In genomic region chr18:79950440-79951341, GRCh38 we compare ENCODE assay signal across 9 cellular contexts. TPM values are rescaled to one million over a fixed set of nuclear protein-coding genes. Genes with fewer than 3 reads are reported as not detected.
DNase-seq lines count a peak whose midpoint lies in the region; ATAC-seq and TF ChIP-seq lines count a peak whose summit lies in the region.
"Had no signal": no experiment of that assay in that cellular context is flagged by ENCODE, and none has a peak within 500 bp of the region (broad histone marks: within the 10 kb centered on the region; RNA-seq: fewer than 3 reads in every experiment).

No MANE protein-coding gene starts in this region.

- WGBS in psoas muscle, 3 donors, result 2 to 6% (median 3%) methylated on average over 45 to 82 of the region's 82 CpGs

- intact Hi-C loops in left ventricle myocardium inferior (cut with micrococcal nuclease), result no loop called here
- intact Hi-C loops in psoas muscle (cut with DNase I), result loop anchor here (5.0 kb wide), 1 partner anchor 37 kb away; the partner anchor contains the start of gene TXNL4A (in 2 of the 2)

- in situ Hi-C loops in KBM-7 (cut with MboI; ENCODE audit: low pct_unique_long_range_greater_than_20kb, low sequenced_read_pairs), result no loop called here

- TF ChIP-seq CTCF in left ventricle myocardium inferior (IDR thresholded peaks at IDR 0.05; ENCODE audit: borderline replicate concordance) (no peak), psoas muscle (IDR thresholded peaks at IDR 0.05) (no peak)

- DNase-seq in AML-193 (lab: John Stamatoyannopoulos, UW) (peak; percentile 13 to 16), KBM-7 (peak; percentile 37), left ventricle myocardium inferior (no peak), psoas muscle (peak; percentile 47 to 78), hypothalamus (lab: John Stamatoyannopoulos, UW) (no peak)
- DNase-seq in activated naive CD8-positive, alpha-beta T cell treated with anti-CD3 and anti-CD28 coated beads for 36 hours, result peak; percentile 46

- H3K36me3 Mint-ChIP-seq in activated naive CD8-positive, alpha-beta T cell treated with anti-CD3 and anti-CD28 coated beads for 36 hours, result peaks cover 11% of the 10 kb centered on the region

- H3K36me3 ChIP-seq in left ventricle myocardium inferior (peaks cover 8% of the 10 kb centered on the region), psoas muscle (ENCODE audit: insufficient read depth in 1 of 2, low read depth in 1 of 2) (peaks cover 0 to 11% of the 10 kb centered on the region in 2 donors)

- H3K9me3 ChIP-seq in left ventricle myocardium inferior (replicated peaks), result no peaks in the 10 kb centered on the region
- no peaks in the 10 kb centered on the region for H3K9me3 ChIP-seq in psoas muscle

- H3K27me3 ChIP-seq in left ventricle myocardium inferior (ENCODE audit: low read depth) (no peaks in the 10 kb centered on the region), psoas muscle (ENCODE audit: insufficient read depth in 3 of 3, low read length in 2 of 3) (no peaks in the 10 kb centered on the region)

- no peaks in the 10 kb centered on the region for H3K27me3 Mint-ChIP-seq in activated naive CD8-positive, alpha-beta T cell treated with anti-CD3 and anti-CD28 coated beads for 36 hours

- H3K4me3 ChIP-seq in left ventricle myocardium inferior, result peak overlapping the region; percentile 87
- H3K4me3 ChIP-seq in psoas muscle, result peak overlapping the region; percentile 77

- peak overlapping the region; percentile 89 for H3K27ac ChIP-seq in left ventricle myocardium inferior (replicated peaks)
- H3K27ac ChIP-seq in psoas muscle, result peak overlapping the region; percentile 85

- ATAC-seq in GM19351 (IDR thresholded peaks at IDR 0.05; ENCODE audit: unreplicated experiment) (peak; percentile 28), psoas muscle (peak in 3 of 4 donors; percentile 10 to 31 (median 24)), HG02938 (IDR thresholded peaks at IDR 0.05; ENCODE audit: unreplicated experiment) (no peak)

- H3K27ac Mint-ChIP-seq in activated naive CD8-positive, alpha-beta T cell treated with anti-CD3 and anti-CD28 coated beads for 36 hours, result peak overlapping the region; percentile 54

- H3K4me1 Mint-ChIP-seq in activated naive CD8-positive, alpha-beta T cell treated with anti-CD3 and anti-CD28 coated beads for 36 hours, result peaks cover 25% of the 10 kb centered on the region

- peak overlapping the region; percentile 84 for H3K4me3 Mint-ChIP-seq in activated naive CD8-positive, alpha-beta T cell treated with anti-CD3 and anti-CD28 coated beads for 36 hours

- H3K4me1 ChIP-seq in left ventricle myocardium inferior, result peaks cover 62% of the 10 kb centered on the region
- peaks cover 40% of the 10 kb centered on the region for H3K4me1 ChIP-seq in psoas muscle

- H3K9me3 Mint-ChIP-seq in activated naive CD8-positive, alpha-beta T cell treated with anti-CD3 and anti-CD28 coated beads for 36 hours, result no peaks in the 10 kb centered on the region

RNA-seq across cellular contexts. Expression of gene SLC66A2, which starts 0.8 kb away (rescaled TPM):
- total RNA-seq in activated naive CD8-positive, alpha-beta T cell treated with anti-CD3 and anti-CD28 coated beads for 36 hours, result 10 to 100 TPM; 30.0 to 30.2 TPM
- 27.4 TPM for total RNA-seq in left ventricle myocardium inferior
- 100 to 1,000 TPM in 2 of 4 donors, 10 to 100 TPM in 2; 36.4 to 160 (median 72.7) TPM for total RNA-seq in psoas muscle
- polyA plus RNA-seq in psoas muscle, result 10 to 100 TPM; 53.4 to 79.3 (median 67.7) TPM

RNA-seq across cellular contexts. Expression of gene HSBP1L1, which starts 13.8 kb away (rescaled TPM):
- total RNA-seq in activated naive CD8-positive, alpha-beta T cell treated with anti-CD3 and anti-CD28 coated beads for 36 hours, result 10 to 100 TPM; 11.2 to 14.5 TPM
- 12.2 TPM for total RNA-seq in left ventricle myocardium inferior
- 1 to 10 TPM; 2.5 to 9.3 (median 8.4) TPM for total RNA-seq in psoas muscle
- 10 to 100 TPM in 2 of 3 donors, 1 to 10 TPM in 1; 5.0 to 11.9 (median 10.2) TPM for polyA plus RNA-seq in psoas muscle
- total RNA-seq: HT1080 had no signal

RNA-seq across cellular contexts. Expression of gene TXNL4A, which starts 37.7 kb away (rescaled TPM):
- total RNA-seq in activated naive CD8-positive, alpha-beta T cell treated with anti-CD3 and anti-CD28 coated beads for 36 hours, result 100 to 1,000 TPM; 230 to 241 TPM
- total RNA-seq in left ventricle myocardium inferior, result 92.0 TPM
- total RNA-seq in psoas muscle, result 100 to 1,000 TPM in 3 of 4 donors, 10 to 100 TPM in 1; 81.5 to 147 (median 108) TPM
- polyA plus RNA-seq in psoas muscle, result 100 to 1,000 TPM; 111 to 217 (median 150) TPM

Comparison
In these comparisons a context has a peak if more than half of its experiments do, and no peak if none do; other contexts are left out.
1. DNase-seq: peak in AML-193 (2 of 2), KBM-7 (single experiment), activated naive CD8-positive, alpha-beta T cell treated with anti-CD3 and anti-CD28 coated beads for 36 hours (single experiment) and psoas muscle (2 of 2); none in left ventricle myocardium inferior (single experiment) and hypothalamus (0 of 51).